9 cellular contexts compared by ENCODE assay signal in the genomic region with DNA sequence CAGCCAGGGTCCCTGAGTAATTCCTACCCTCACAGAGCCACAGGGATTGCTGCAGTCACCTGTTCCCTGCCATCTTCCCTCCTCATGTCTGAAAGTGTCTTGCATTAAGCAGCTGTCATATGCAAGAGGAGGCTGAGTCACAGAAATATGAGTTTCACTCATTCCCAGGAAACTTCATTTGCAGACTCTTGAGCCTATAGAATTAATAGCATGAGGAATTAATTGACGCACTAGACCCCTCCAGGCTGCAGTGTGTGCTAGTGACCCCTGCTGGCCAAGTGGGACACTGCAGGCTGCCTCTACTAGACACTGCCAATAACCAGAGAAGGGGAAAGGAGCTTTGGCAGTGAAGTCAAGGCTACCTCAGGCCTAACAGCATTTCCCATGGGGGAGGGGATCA. TPM values are rescaled to one million over a fixed set of nuclear protein-coding genes. Genes with fewer than 3 reads are reported as not detected.
A peak's percentile ranks its signal among the peaks of the same experiment; 100 is the strongest.
DNase-seq lines count a peak whose midpoint lies in the region; ATAC-seq and TF ChIP-seq lines count a peak whose summit lies in the region.
"Had no signal": no experiment of that assay in that cellular context is flagged by ENCODE, and none has a peak within 500 bp of the region (broad histone marks: within the 10 kb centered on the region; RNA-seq: fewer than 3 reads in every experiment).

No MANE protein-coding gene starts in this region.

- no TSS peak for BruUV-seq in Caco-2 (replicated peaks; lab: Mats Ljungman, UMichigan)

- H3K27ac Mint-ChIP-seq in Caco-2 (ENCODE audit: unreplicated experiment) (no peak overlapping the region), neural progenitor cell (no peak overlapping the region)
- H3K27ac Mint-ChIP-seq: T-cell had no signal

- no peaks in the 10 kb centered on the region for H3K79me2 ChIP-seq in neural progenitor cell (ENCODE audit: low read depth)

- peak; percentile 31 to 62 for TF ChIP-seq CTCF in Caco-2 (IDR thresholded peaks at IDR 0.05; ENCODE audit: insufficient read depth in 1 of 2, low read depth in 1 of 2, low read length in 1 of 2, severe bottlenecking in 1 of 2, unreplicated experiment in 1 of 2)
- TF ChIP-seq CTCF in brain microvascular endothelial cell (IDR thresholded peaks at IDR 0.05; ENCODE audit: low read depth, low read length, missing control alignments), result peak; percentile 84
- TF ChIP-seq CTCF in neural progenitor cell (IDR thresholded peaks at IDR 0.05), result peak; percentile 78

- H3K27me3 ChIP-seq in Caco-2 (replicated peaks; ENCODE audit: control insufficient read depth, insufficient read depth, low read length) (no peaks in the 10 kb centered on the region), brain microvascular endothelial cell (replicated peaks) (no peaks in the 10 kb centered on the region), neural progenitor cell (no peaks in the 10 kb centered on the region)

- H3K9me3 ChIP-seq in Caco-2 (0 out of 2 replicates have a peak, but pooled peaks cover 3% of the 10 kb centered on the region), neural progenitor cell (ENCODE audit: low read depth) (peaks cover 3% of the 10 kb centered on the region)

- DNase-seq in Caco-2, result peak in 1 of 2 experiments; percentile 11
- peak; percentile 6 for DNase-seq in KG1 (lab: John Stamatoyannopoulos, UW)
- DNase-seq in brain microvascular endothelial cell, result no peak
- peak; percentile 35 for DNase-seq in neural progenitor cell (ENCODE audit: low spot score)
- no peak for DNase-seq in NCI-H146 treated with DMSO at 0.1 percent for 48 hours (lab: John Stamatoyannopoulos, UW; ENCODE audit: unreplicated experiment)
- no peak for DNase-seq in pons (ENCODE audit: low spot score)
- no peak for DNase-seq in G401 (ENCODE audit: low spot score)
- DNase-seq: T-cell had no signal

- H3K4me3 ChIP-seq in Caco-2 (ENCODE audit: low read depth, low read length) (no peak overlapping the region), brain microvascular endothelial cell (ENCODE audit: low read depth, low read length) (no peak overlapping the region), neural progenitor cell (no peak overlapping the region)

- no peaks in the 10 kb centered on the region for H3K9me3 Mint-ChIP-seq in Caco-2 (ENCODE audit: unreplicated experiment)
- peaks cover 5% of the 10 kb centered on the region for H3K9me3 Mint-ChIP-seq in neural progenitor cell
- H3K9me3 Mint-ChIP-seq: T-cell had no signal

- no peaks in the 10 kb centered on the region for H3K4me1 Mint-ChIP-seq in Caco-2 (ENCODE audit: low read depth, unreplicated experiment)
- H3K4me1 Mint-ChIP-seq in neural progenitor cell, result no peaks in the 10 kb centered on the region
- H3K4me1 Mint-ChIP-seq: T-cell had no signal

- no peaks in the 10 kb centered on the region for H3F3A ChIP-seq in neural progenitor cell (ENCODE audit: low read depth)

- H3K4me1 ChIP-seq in Caco-2 (no peaks in the 10 kb centered on the region), neural progenitor cell (no peaks in the 10 kb centered on the region)

- intact Hi-C loops in Caco-2 (cut with micrococcal nuclease; ENCODE audit: unreplicated experiment), result no loop called here

- H3K9ac ChIP-seq in neural progenitor cell, result no peak overlapping the region

- H3K4me3 Mint-ChIP-seq in Caco-2 (ENCODE audit: unreplicated experiment) (no peak overlapping the region), neural progenitor cell (no peak overlapping the region)
- H3K4me3 Mint-ChIP-seq: T-cell had no signal

- no peaks in the 10 kb centered on the region for H3K36me3 Mint-ChIP-seq in Caco-2 (ENCODE audit: insufficient read depth, unreplicated experiment)
- H3K36me3 Mint-ChIP-seq in neural progenitor cell, result no peaks in the 10 kb centered on the region
- H3K36me3 Mint-ChIP-seq: T-cell had no signal

- H3K27me3 Mint-ChIP-seq in Caco-2 (ENCODE audit: insufficient read depth, unreplicated experiment), result peaks cover 2% of the 10 kb centered on the region
- H3K27me3 Mint-ChIP-seq in neural progenitor cell (ENCODE audit: insufficient read depth, low read depth), result peaks cover 23% of the 10 kb centered on the region

- no peak for ATAC-seq in HG02970 (IDR thresholded peaks at IDR 0.05; ENCODE audit: low FRiP score, unreplicated experiment)
- ATAC-seq: T-cell had no signal

- no peaks in the 10 kb centered on the region for H3K36me3 ChIP-seq in Caco-2 (ENCODE audit: control insufficient read depth, insufficient read depth, low read length)
- H3K36me3 ChIP-seq in brain microvascular endothelial cell (replicated peaks), result no peaks in the 10 kb centered on the region
- H3K36me3 ChIP-seq in neural progenitor cell, result no peaks in the 10 kb centered on the region

- POLR2A ChIA-PET in Caco-2 (lab: Charles Lee), result no interaction called here

- H2AFZ ChIP-seq in neural progenitor cell (replicated peaks), result no peak overlapping the region

- H4K20me1 ChIP-seq in neural progenitor cell (ENCODE audit: low read depth), result no peaks in the 10 kb centered on the region

- in situ Hi-C loops in brain microvascular endothelial cell (cut with HindIII; ENCODE audit: low pct_ligation_motif_present, low sequenced_read_pairs), result no loop called here
- in situ Hi-C loops in G401 (cut with HindIII; ENCODE audit: low sequenced_read_pairs), result no loop called here

- CTCF ChIA-PET in Caco-2 (lab: Charles Lee), result interaction anchor here (0.6 kb wide), 1 partner anchor 183 kb away, joined by 4 read pairs; no protein-coding TSS in a partner anchor

- H3K4me2 ChIP-seq in neural progenitor cell, result no peak overlapping the region

- H3K27ac ChIP-seq in brain microvascular endothelial cell (no peak overlapping the region), neural progenitor cell (no peak overlapping the region)

RNA-seq across cellular contexts. Expression of gene SLC6A1, which starts 50.6 kb away (rescaled TPM):
- total RNA-seq in Caco-2 (2022) (not detected in 2 replicates), neural progenitor cell (ENCODE audit: low replicate concordance) (0.52 and 0.77 TPM in 2 replicates)
- not detected in 2 replicates for total RNA-seq in G401 (2014; rRNA removed; shearing (Covaris generic))

Comparison
In these comparisons a context has a peak if more than half of its experiments do, and no peak if none do; other contexts are left out.
1. DNase-seq: peak in KG1 (single experiment) and neural progenitor cell (single experiment); none in brain microvascular endothelial cell (single experiment), NCI-H146 treated with DMSO at 0.1 percent for 48 hours (single experiment), pons (single experiment) and G401 (single experiment).
2. Peak in every context shown above with its lines, with median percentiles within 50 percentile points of each other: CTCF ChIP-seq.